25 cellular contexts compared by ENCODE assay signal in genomic region chr4:666436-666810, GRCh38. TPM values are rescaled to one million over a fixed set of nuclear protein-coding genes. Genes with fewer than 3 reads are reported as not detected.
A peak's percentile ranks its signal among the peaks of the same experiment; 100 is the strongest.
DNase-seq lines count a peak whose midpoint lies in the region; ATAC-seq and TF ChIP-seq lines count a peak whose summit lies in the region.
"Had no signal": no experiment of that assay in that cellular context is flagged by ENCODE, and none has a peak within 500 bp of the region (broad histone marks: within the 10 kb centered on the region; RNA-seq: fewer than 3 reads in every experiment).

No MANE protein-coding gene starts in this region.

- peak overlapping the region; percentile 66 for H2BK5ac ChIP-seq in neuronal stem cell (ENCODE audit: low read length)

- TF ChIP-seq CTCF in right atrium auricular region (IDR thresholded peaks at IDR 0.05) (no peak), dorsolateral prefrontal cortex (IDR thresholded peaks at IDR 0.05 in 54 of 56, conservative IDR thresholded peaks at IDR 0.05 in 2 of 56; ENCODE audit: low read depth in 1 of 56, partially characterized antibody in 56 of 56) (no peak), SK-N-SH (IDR thresholded peaks at IDR 0.05) (no peak), gastroesophageal sphincter (IDR thresholded peaks at IDR 0.05) (no peak)

- H2BK12ac ChIP-seq in neuronal stem cell (ENCODE audit: low read length): no peak overlapping the region

- ATAC-seq in left ventricle myocardium superior (no peak), gastroesophageal sphincter (no peak), GM18520 (IDR thresholded peaks at IDR 0.05; ENCODE audit: unreplicated experiment) (no peak)

- peaks cover 8% of the 10 kb centered on the region for H3K36me3 ChIP-seq in right atrium auricular region
- H3K36me3 ChIP-seq in neuronal stem cell (replicated peaks in 1 of 2; ENCODE audit: control insufficient read depth in 2 of 2, insufficient read depth in 2 of 2, low read length in 2 of 2): peaks cover 6 to 7% of the 10 kb centered on the region in 2 donors
- peaks cover 0 to 8% of the 10 kb centered on the region in 2 experiments for H3K36me3 ChIP-seq in SK-N-SH (replicated peaks in 1 of 2; ENCODE audit: control insufficient read depth in 1 of 2, insufficient read depth in 2 of 2, low read length in 1 of 2)
- peaks cover 0 to 13% of the 10 kb centered on the region in 2 donors for H3K36me3 ChIP-seq in gastroesophageal sphincter

- H2BK120ac ChIP-seq in neuronal stem cell (ENCODE audit: low read depth, low read length): no peak overlapping the region

- H3K9me2 ChIP-seq in SK-N-SH: no peaks in the 10 kb centered on the region

- H4K91ac ChIP-seq in neuronal stem cell (ENCODE audit: low read depth, low read length, poor library complexity): no peak overlapping the region

- no peak for TF ChIP-seq RAD21 in SK-N-SH (IDR thresholded peaks at IDR 0.05; ENCODE audit: low read length)

- no peaks in the 10 kb centered on the region for H3K79me2 ChIP-seq in SK-N-SH (ENCODE audit: insufficient read depth)

- H2AK5ac ChIP-seq in neuronal stem cell (ENCODE audit: low read depth, low read length): peak overlapping the region; percentile 35

- CTCF ChIA-PET in SK-N-SH (lab: Yijun Ruan, JAX): interaction anchor here (2.1 to 2.2 kb wide), 2 partner anchors 17 to 63 kb away, joined by 5 to 10 read pairs; no protein-coding TSS in a partner anchor

- WGBS in neuronal stem cell (ENCODE audit: extremely low coverage in 2 of 2, insufficient read length in 2 of 2, insufficient replicate concordance in 1 of 2), 2 donors: no CpG with 5 or more reads among the region's 22 CpGs
- 84% methylated on average over 16 of the region's 22 CpGs for WGBS in SK-N-SH (ENCODE audit: low lambda C conversion rate)
- no CpG with 5 or more reads among the region's 22 CpGs for WGBS in gastroesophageal sphincter (ENCODE audit: low coverage in 1 of 2), 2 donors

- intact Hi-C loops in left ventricle myocardium superior (cut with micrococcal nuclease): no loop called here
- intact Hi-C loops in dorsolateral prefrontal cortex (cut with DNase I): no loop called here

- TF ChIP-seq EP300 in SK-N-SH (IDR thresholded peaks at IDR 0.05; ENCODE audit: borderline replicate concordance in 1 of 2, low read depth in 1 of 2, low read length in 1 of 2): no peak
- no peak for TF ChIP-seq EP300 in gastroesophageal sphincter (IDR thresholded peaks at IDR 0.05)

- H3K4me3 ChIP-seq in right atrium auricular region (no peak overlapping the region), dorsolateral prefrontal cortex (no peak overlapping the region), neuronal stem cell (ENCODE audit: low read length in 2 of 2) (peak overlapping the region in 1 of 2 donors; percentile 10), SK-N-SH (ENCODE audit: low read depth in 2 of 2, low read length in 1 of 2) (no peak overlapping the region), gastroesophageal sphincter (no peak overlapping the region)
- H3K4me3 ChIP-seq: A549, GM23248 had no signal

- no peak overlapping the region for H3K4ac ChIP-seq in neuronal stem cell (ENCODE audit: low read length)

- H3K4me1 ChIP-seq in right atrium auricular region (peaks cover 0 to 18% of the 10 kb centered on the region in 2 donors), neuronal stem cell (ENCODE audit: control insufficient read depth in 2 of 2, insufficient read depth in 1 of 2, low read depth in 1 of 2, low read length in 2 of 2) (peaks cover 0 to 6% of the 10 kb centered on the region in 2 donors), SK-N-SH (ENCODE audit: control insufficient read depth in 1 of 2, insufficient read depth in 2 of 2, low read depth in 1 of 2, low read length in 1 of 2) (peaks cover 0 to 22% of the 10 kb centered on the region in 2 experiments; a peak in 1 of 4 replicates), gastroesophageal sphincter (peaks cover 0 to 18% (median 8%) of the 10 kb centered on the region in 3 donors)
- H3K4me1 ChIP-seq: A549 had no signal

- peak; percentile 14 for DNase-seq in left ventricle myocardium superior
- no peak for DNase-seq in right atrium auricular region (ENCODE audit: low spot score)
- no peak for DNase-seq in dorsolateral prefrontal cortex
- no peak for DNase-seq in neuronal stem cell (ENCODE audit: low spot score)
- no peak for DNase-seq in SK-N-SH
- DNase-seq: CD4-positive, CD25-positive, alpha-beta regulatory T cell; COR-L47; DMS 273 treated with DMSO at 0.1 percent for 48 hours; DMS79 treated with DMSO at 0.1 percent for 48 hours; GM23248; H9; KBM-7; MM.1S; NCI-H1048; NCI-H1436; NCI-H187 treated with DMSO at 0.1 percent for 48 hours; NCI-H2107; NCI-H446 treated with DMSO at 0.1 percent for 48 hours; NCI-H526 treated with DMSO at 0.1 percent for 48 hours; SHP77 had no signal

- peak overlapping the region; percentile 70 for H3K9ac ChIP-seq in neuronal stem cell (ENCODE audit: low read depth, low read length, poor library complexity)
- H3K9ac ChIP-seq in SK-N-SH: no peak overlapping the region
- H3K9ac ChIP-seq: GM23248 had no signal

- H3K27ac ChIP-seq in right atrium auricular region (no peak overlapping the region), dorsolateral prefrontal cortex (peak overlapping the region in 52 of 59 donors; percentile 15 to 93 (median 77)), neuronal stem cell (replicated peaks; ENCODE audit: low read length) (no peak overlapping the region), SK-N-SH (ENCODE audit: low read depth in 2 of 2, low read length in 1 of 2) (no peak overlapping the region), gastroesophageal sphincter (no peak overlapping the region)
- H3K27ac ChIP-seq: A549, GM23248, HL-60 had no signal

- no peak for TF ChIP-seq POLR2A in gastroesophageal sphincter (IDR thresholded peaks at IDR 0.05)

- H3K18ac ChIP-seq in neuronal stem cell (ENCODE audit: low read length): peak overlapping the region; percentile 28

- POLR2A ChIA-PET in SK-N-SH (lab: Yijun Ruan, JAX): interaction anchor here (1.2 to 1.6 kb wide), 2 partner anchors 8 to 18 kb away, joined by 4 read pairs; partner anchors contain the start of genes ATP5ME and MYL5

- no peaks in the 10 kb centered on the region for H4K20me1 ChIP-seq in SK-N-SH (ENCODE audit: insufficient read depth)

- H4K8ac ChIP-seq in neuronal stem cell (ENCODE audit: low read depth, low read length): no peak overlapping the region

- H2AFZ ChIP-seq in neuronal stem cell (ENCODE audit: low read length): peak overlapping the region; percentile 69
- H2AFZ ChIP-seq in SK-N-SH (ENCODE audit: low read depth): no peak overlapping the region
- H2AFZ ChIP-seq: GM23248 had no signal

- no peak overlapping the region for H2BK15ac ChIP-seq in neuronal stem cell (ENCODE audit: low read length)

- H3K4me2 ChIP-seq in neuronal stem cell (ENCODE audit: insufficient read depth, low read length, poor library complexity, severe bottlenecking) (no peak overlapping the region), SK-N-SH (no peak overlapping the region)
- H3K4me2 ChIP-seq: A549 had no signal

- peaks cover 2% of the 10 kb centered on the region for H3K79me1 ChIP-seq in neuronal stem cell (ENCODE audit: low read depth, low read length)

- H3K9me3 ChIP-seq in right atrium auricular region (no peaks in the 10 kb centered on the region), neuronal stem cell (replicated peaks in 1 of 2; ENCODE audit: control insufficient read depth in 2 of 2, insufficient read depth in 1 of 2, low read depth in 1 of 2, low read length in 2 of 2) (peaks cover 0 to 2% of the 10 kb centered on the region in 2 donors), SK-N-SH (no peaks in the 10 kb centered on the region), gastroesophageal sphincter (no peaks in the 10 kb centered on the region)
- H3K9me3 ChIP-seq: A549 had no signal

- H3K23ac ChIP-seq in neuronal stem cell (ENCODE audit: low read depth, low read length, poor library complexity): no peak overlapping the region

- no peaks in the 10 kb centered on the region for H3F3A ChIP-seq in SK-N-SH (replicated peaks; ENCODE audit: insufficient read depth)

- H3K27me3 ChIP-seq in right atrium auricular region (no peaks in the 10 kb centered on the region), dorsolateral prefrontal cortex (no peaks in the 10 kb centered on the region), neuronal stem cell (ENCODE audit: control insufficient read depth in 3 of 3, insufficient read depth in 3 of 3, low read depth in 1 of 3, low read length in 3 of 3) (peaks cover 0 to 19% (median 0%) of the 10 kb centered on the region in 3 experiments), SK-N-SH (ENCODE audit: insufficient read depth) (no peaks in the 10 kb centered on the region), gastroesophageal sphincter (peaks cover 48% of the 10 kb centered on the region)

- peak overlapping the region; percentile 71 for H3K14ac ChIP-seq in neuronal stem cell (ENCODE audit: low read length)

RNA-seq across cellular contexts. Expression of gene ATP5ME, which starts 7.7 kb away (rescaled TPM):
- 1,128 TPM for total RNA-seq in left ventricle myocardium superior
- 100 to 1,000 TPM in 1 of 2 donors, 10 to 100 TPM in 1; 85.1 to 265 TPM for total RNA-seq in right atrium auricular region
- total RNA-seq in dorsolateral prefrontal cortex: 100 to 1,000 TPM; 167 to 373 (median 261) TPM
- polyA plus RNA-seq in neuronal stem cell (2013, experiment 1 of 2): 966 TPM
- polyA plus RNA-seq in neuronal stem cell (2013, experiment 2 of 2): 911 TPM
- polyA plus RNA-seq in SK-N-SH (2012; rRNA removed): 976 and 1,185 TPM in 2 replicates
- 1,140 and 1,209 TPM in 2 replicates for polyA plus RNA-seq in SK-N-SH (2012; cell fraction: cytosol; rRNA removed)
- polyA plus RNA-seq in SK-N-SH (2012; cell fraction: nucleus; rRNA removed): 266 and 644 TPM in 2 replicates
- 100 to 1,000 TPM in 3 of 4 donors, 10 to 100 TPM in 1; 56.9 to 116 (median 106) TPM for total RNA-seq in gastroesophageal sphincter

RNA-seq across cellular contexts. Expression of gene MYL5, which starts 7.9 kb away (rescaled TPM):
- total RNA-seq in left ventricle myocardium superior (2.7 TPM), right atrium auricular region (1 to 10 TPM; 3.2 to 3.6 TPM), dorsolateral prefrontal cortex (10 to 100 TPM in 92 of 120 experiments, 1 to 10 TPM in 28; 5.0 to 32.6 (median 13.8) TPM), gastroesophageal sphincter (10 to 100 TPM in 1 of 4 donors, 1 to 10 TPM in 3; 1.5 to 12.6 (median 3.8) TPM)
- polyA plus RNA-seq in neuronal stem cell (2013, experiment 1 of 2): 4.1 TPM
- 3.9 TPM for polyA plus RNA-seq in neuronal stem cell (2013, experiment 2 of 2)
- 46.9 and 51.7 TPM in 2 replicates for polyA plus RNA-seq in SK-N-SH (2012; rRNA removed)
- 38.1 and 40.2 TPM in 2 replicates for polyA plus RNA-seq in SK-N-SH (2012; cell fraction: cytosol; rRNA removed)
- 157 and 191 TPM in 2 replicates for polyA plus RNA-seq in SK-N-SH (2012; cell fraction: nucleus; rRNA removed)

RNA-seq across cellular contexts. Expression of gene SLC49A3, which starts 22.5 kb away (rescaled TPM):
- total RNA-seq in left ventricle myocardium superior (12.6 TPM), right atrium auricular region (10 to 100 TPM in 1 of 2 donors, 1 to 10 TPM in 1; 10.0 to 12.0 TPM), dorsolateral prefrontal cortex (10 to 100 TPM in 10 of 120 experiments, 1 to 10 TPM in 110; 2.7 to 12.4 (median 5.8) TPM), gastroesophageal sphincter (1 to 10 TPM; 5.2 to 8.7 (median 7.8) TPM)
- polyA plus RNA-seq in neuronal stem cell (2013, experiment 1 of 2): 0.81 TPM
- polyA plus RNA-seq in neuronal stem cell (2013, experiment 2 of 2): 0.57 TPM
- polyA plus RNA-seq in SK-N-SH (2012; rRNA removed): 0.05 and 0.15 TPM in 2 replicates
- polyA plus RNA-seq in SK-N-SH (2012; cell fraction: cytosol; rRNA removed): not detected in 2 replicates
- 0.70 and 0.83 TPM in 2 replicates for polyA plus RNA-seq in SK-N-SH (2012; cell fraction: nucleus; rRNA removed)

RNA-seq across cellular contexts. Expression of gene PCGF3, which starts 39.2 kb away (rescaled TPM):
- total RNA-seq in left ventricle myocardium superior: 20.9 TPM
- total RNA-seq in right atrium auricular region: 10 to 100 TPM; 17.9 to 22.6 TPM
- total RNA-seq in dorsolateral prefrontal cortex: 10 to 100 TPM; 32.0 to 54.7 (median 45.0) TPM
- polyA plus RNA-seq in neuronal stem cell (2013, experiment 1 of 2): 40.8 TPM
- polyA plus RNA-seq in neuronal stem cell (2013, experiment 2 of 2): 42.5 TPM
- 44.8 and 47.0 TPM in 2 replicates for polyA plus RNA-seq in SK-N-SH (2012; rRNA removed)
- polyA plus RNA-seq in SK-N-SH (2012; cell fraction: cytosol; rRNA removed): 19.3 and 28.5 TPM in 2 replicates
- 193 TPM in 2 replicates for polyA plus RNA-seq in SK-N-SH (2012; cell fraction: nucleus; rRNA removed)
- total RNA-seq in gastroesophageal sphincter: 10 to 100 TPM; 24.4 to 46.5 (median 40.7) TPM

RNA-seq across cellular contexts. Expression of gene PDE6B, which starts 41.0 kb away (rescaled TPM):
- total RNA-seq in left ventricle myocardium superior: 2.1 TPM
- total RNA-seq in right atrium auricular region: 1 to 10 TPM; 2.3 to 4.6 TPM
- 10 to 100 TPM in 116 of 120 experiments, 1 to 10 TPM in 4; 6.4 to 96.3 (median 26.0) TPM for total RNA-seq in dorsolateral prefrontal cortex
- 9.5 TPM for polyA plus RNA-seq in neuronal stem cell (2013, experiment 1 of 2)
- polyA plus RNA-seq in neuronal stem cell (2013, experiment 2 of 2): 9.3 TPM
- 1.2 and 1.5 TPM in 2 replicates for polyA plus RNA-seq in SK-N-SH (2012; rRNA removed)
- polyA plus RNA-seq in SK-N-SH (2012; cell fraction: cytosol; rRNA removed): 1.4 TPM in 2 replicates
- polyA plus RNA-seq in SK-N-SH (2012; cell fraction: nucleus; rRNA removed): 2.8 and 3.4 TPM in 2 replicates
- total RNA-seq in gastroesophageal sphincter: 1 to 10 TPM in 3 of 4 donors, under 1 TPM in 1; 0.81 to 5.5 (median 1.8) TPM
- total RNA-seq: HT-29 had no signal
- polyA plus RNA-seq: A549, GM23248 had no signal

Comparison
In these comparisons a context has a peak if more than half of its experiments do, and no peak if none do; other contexts are left out.
1. H3K27ac ChIP-seq: peak in dorsolateral prefrontal cortex (52 of 59); none in right atrium auricular region (0 of 2), neuronal stem cell (single experiment), SK-N-SH (0 of 2) and gastroesophageal sphincter (0 of 4).